8 cellular contexts compared by ENCODE assay signal in the genomic region with DNA sequence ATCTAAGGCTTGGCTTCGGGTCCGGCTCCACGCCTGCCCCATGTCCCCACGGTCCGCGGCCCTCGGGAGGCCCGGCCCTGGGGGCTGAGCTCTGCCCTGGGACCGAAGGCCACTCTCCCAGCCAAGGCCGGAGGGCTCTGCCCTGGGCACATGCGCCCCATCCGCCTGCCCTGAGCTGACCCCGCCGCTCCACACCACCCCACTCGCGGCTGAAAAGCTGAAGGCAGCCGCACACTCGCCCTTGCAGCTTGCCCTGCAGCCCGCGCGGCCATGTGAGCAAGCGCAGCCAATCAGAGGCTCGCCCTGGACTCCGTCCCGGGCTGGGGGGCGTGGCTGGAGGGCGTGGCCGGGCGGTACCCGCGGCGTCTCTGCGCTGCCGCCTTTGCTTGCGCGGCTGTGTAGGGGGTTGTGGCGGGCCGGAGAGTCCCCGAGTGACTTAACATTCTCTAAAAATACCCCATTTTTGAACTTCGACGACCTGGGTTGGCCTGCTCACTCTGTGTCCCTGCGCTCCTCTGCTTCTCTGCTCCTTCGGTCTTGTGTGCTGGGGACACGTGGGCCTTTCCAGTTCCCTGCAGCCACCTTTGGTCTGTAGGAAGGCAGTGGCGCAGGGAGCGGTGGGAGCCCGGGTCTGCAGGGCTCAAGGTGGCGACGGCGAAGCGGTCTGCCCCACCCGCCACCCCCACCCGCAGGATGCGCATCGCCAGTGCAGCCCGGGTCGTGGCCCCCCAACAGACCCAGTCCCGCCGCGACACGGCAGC. TPM values are rescaled to one million over a fixed set of nuclear protein-coding genes. Genes with fewer than 3 reads are reported as not detected.
DNase-seq lines count a peak whose midpoint lies in the region; ATAC-seq and TF ChIP-seq lines count a peak whose summit lies in the region.

No MANE protein-coding gene starts in this region.

- ATAC-seq in GM21786 (IDR thresholded peaks at IDR 0.05; ENCODE audit: unreplicated experiment) (peak; percentile 90), omental fat pad (ENCODE audit: low FRiP score) (peak; percentile 85), thoracic aorta (ENCODE audit: insufficient number of reproducible peaks, low FRiP score, low read depth) (peak; percentile 70)

- no peaks in the 10 kb centered on the region for H3K9me3 ChIP-seq in ES-I3 (ENCODE audit: control insufficient read depth, insufficient read depth, low read length)
- H3K9me3 ChIP-seq in KOPT-K1 (ENCODE audit: insufficient read depth, low read length, poor library complexity, severe bottlenecking): no peaks in the 10 kb centered on the region
- no peaks in the 10 kb centered on the region for H3K9me3 ChIP-seq in SJCRH30 (replicated peaks)
- H3K9me3 ChIP-seq in thoracic aorta: no peaks in the 10 kb centered on the region

- H3K27ac ChIP-seq in KOPT-K1 (ENCODE audit: low read depth, low read length, poor library complexity, severe bottlenecking): peak overlapping the region; percentile 67
- peak overlapping the region; percentile 61 for H3K27ac ChIP-seq in SJCRH30
- H3K27ac ChIP-seq in thoracic aorta: no peak overlapping the region

- H3K27me3 ChIP-seq in SJCRH30: peaks cover 6% of the 10 kb centered on the region; the same call in 1 of the 2 replicates
- no peaks in the 10 kb centered on the region for H3K27me3 ChIP-seq in thoracic aorta (replicated peaks; ENCODE audit: insufficient read depth)

- H3K4me3 ChIP-seq in SJCRH30 (peak overlapping the region; percentile 66), thoracic aorta (peak overlapping the region; percentile 78)

- peak overlapping the region; percentile 42 for H3K9ac ChIP-seq in ES-I3 (ENCODE audit: low read depth, low read length)

- TF ChIP-seq CTCF in omental fat pad (IDR thresholded peaks at IDR 0.05) (no peak), thoracic aorta (IDR thresholded peaks at IDR 0.05) (peak; percentile 22)

- H3K36me3 ChIP-seq in ES-I3 (ENCODE audit: insufficient read depth, low read length) (no peaks in the 10 kb centered on the region), KOPT-K1 (ENCODE audit: insufficient read depth, low read length) (no peaks in the 10 kb centered on the region), SJCRH30 (no peaks in the 10 kb centered on the region), thoracic aorta (no peaks in the 10 kb centered on the region)

- H3K4me1 ChIP-seq in ES-I3 (ENCODE audit: insufficient read depth, low read length): peaks cover 3% of the 10 kb centered on the region; the same call in 1 of the 2 replicates
- H3K4me1 ChIP-seq in SJCRH30: peaks cover 26% of the 10 kb centered on the region
- peaks cover 0 to 12% of the 10 kb centered on the region in 2 donors for H3K4me1 ChIP-seq in thoracic aorta (ENCODE audit: control insufficient read depth in 1 of 2, low read depth in 2 of 2)

- DNase-seq in SJCRH30 (peak; percentile 98 to 99), globus pallidus (ENCODE audit: low spot score) (peak; percentile 89), omental fat pad (ENCODE audit: low spot score) (peak; percentile 89), thoracic aorta (ENCODE audit: low spot score) (peak; percentile 65)
- peak; percentile 84 to 92 (median 87) for DNase-seq in activated naive CD4-positive, alpha-beta T cell (lab: John Stamatoyannopoulos, UW)

RNA-seq across cellular contexts. Expression of gene MAP2K3, which starts 8.8 kb away (rescaled TPM):
- total RNA-seq in SJCRH30 (2014; rRNA removed; shearing (Covaris generic)): 19.4 and 20.4 TPM in 2 replicates
- total RNA-seq in omental fat pad: 100 to 1,000 TPM in 1 of 4 donors, 10 to 100 TPM in 3; 36.8 to 170 (median 58.5) TPM
- 10 to 100 TPM; 66.6 to 81.1 TPM for total RNA-seq in thoracic aorta

RNA-seq across cellular contexts. Expression of gene NATD1, which starts 22.5 kb away (rescaled TPM):
- total RNA-seq in SJCRH30 (2014; rRNA removed; shearing (Covaris generic)): 5.1 and 5.4 TPM in 2 replicates
- 10 to 100 TPM in 2 of 4 donors, 1 to 10 TPM in 2; 7.5 to 19.1 (median 9.6) TPM for total RNA-seq in omental fat pad
- 1 to 10 TPM; 8.4 to 9.7 TPM for total RNA-seq in thoracic aorta

Comparison
In these comparisons a context has a peak if more than half of its experiments do, and no peak if none do; other contexts are left out.
1. H3K27ac ChIP-seq: peak in KOPT-K1 (single experiment) and SJCRH30 (single experiment); none in thoracic aorta (0 of 2).
2. Peak in every context shown above with its lines, with median percentiles within 50 percentile points of each other: ATAC-seq and DNase-seq.